1 cellular context compared by ENCODE assay signal in genomic region chr12:51906452-51907082, GRCh38.
TF ChIP-seq lines count a peak whose summit lies in the region.

No MANE protein-coding gene starts in this region.

TF ChIP-seq in SK-N-SH, 30 proteins besides CTCF, POLR2A, EP300 and RAD21 (continued from another document):
- TF ChIP-seq REST (IDR thresholded peaks at IDR 0.05; ENCODE audit: low read depth, low read length): no peak
- TF ChIP-seq TAF1 (IDR thresholded peaks at IDR 0.05; ENCODE audit: borderline replicate concordance, low read depth, low read length): no peak
- no peak for TF ChIP-seq FOXJ3 (CRISPR knock-in tag; IDR thresholded peaks at IDR 0.05)
- TF ChIP-seq RXRA (IDR thresholded peaks at IDR 0.05; ENCODE audit: borderline replicate concordance, low read depth): no peak
- TF ChIP-seq YY1 (IDR thresholded peaks at IDR 0.05; ENCODE audit: low read depth): no peak
- no peak for TF ChIP-seq RCOR1 (IDR thresholded peaks at IDR 0.05; ENCODE audit: low read length)
TF ChIP-seq in SK-N-SH: peak in this region for 0.
